1 cellular context compared by ENCODE assay signal in the genomic region with DNA sequence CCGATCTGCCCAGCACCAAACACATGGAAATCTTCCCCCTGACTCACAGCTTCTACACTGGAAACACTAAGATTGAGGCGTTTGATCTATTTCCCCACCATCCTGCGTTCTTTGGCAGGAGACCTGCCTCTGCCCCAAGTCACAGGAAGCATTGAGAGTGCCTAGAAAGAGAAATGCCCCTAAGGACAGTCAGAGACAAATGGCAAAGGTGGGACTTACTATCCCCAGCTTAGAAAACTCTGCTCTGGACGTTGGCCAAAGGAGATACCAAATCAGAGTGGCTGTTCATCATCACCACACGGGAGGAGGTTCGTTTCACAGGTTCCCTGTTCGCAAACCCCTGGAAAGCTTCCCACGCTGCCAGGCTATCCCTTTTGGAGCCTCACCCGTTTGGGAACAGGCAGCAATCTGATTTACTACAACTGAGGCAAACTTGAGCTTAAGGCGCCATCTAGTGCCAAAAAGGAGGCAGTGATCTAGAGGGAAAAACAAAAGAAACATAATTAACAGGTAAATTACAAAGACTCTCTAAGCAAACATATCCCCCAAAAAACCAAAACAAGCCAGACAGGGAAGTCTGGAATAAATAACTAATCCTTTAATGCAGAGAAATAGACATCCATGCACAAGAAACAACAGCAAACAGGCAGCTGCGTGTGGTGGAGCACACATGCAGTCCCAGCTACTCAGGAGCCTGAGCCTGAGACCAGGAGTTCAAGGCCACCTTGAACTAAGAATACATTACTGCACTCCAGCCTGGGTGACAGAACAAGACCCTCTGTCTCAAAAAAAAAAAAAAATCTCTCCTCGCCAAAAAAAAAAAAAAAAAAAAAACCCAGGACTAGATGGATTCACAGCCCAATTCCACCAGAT.
TF ChIP-seq lines count a peak whose summit lies in the region.

No MANE protein-coding gene starts in this region.

TF ChIP-seq in GM23338, 12 proteins besides CTCF, POLR2A, EP300 and RAD21 (continued from another document):
- no peak for TF ChIP-seq STAT1 (IDR thresholded peaks at IDR 0.05; ENCODE audit: unreplicated experiment)
- TF ChIP-seq, protein P1, sequence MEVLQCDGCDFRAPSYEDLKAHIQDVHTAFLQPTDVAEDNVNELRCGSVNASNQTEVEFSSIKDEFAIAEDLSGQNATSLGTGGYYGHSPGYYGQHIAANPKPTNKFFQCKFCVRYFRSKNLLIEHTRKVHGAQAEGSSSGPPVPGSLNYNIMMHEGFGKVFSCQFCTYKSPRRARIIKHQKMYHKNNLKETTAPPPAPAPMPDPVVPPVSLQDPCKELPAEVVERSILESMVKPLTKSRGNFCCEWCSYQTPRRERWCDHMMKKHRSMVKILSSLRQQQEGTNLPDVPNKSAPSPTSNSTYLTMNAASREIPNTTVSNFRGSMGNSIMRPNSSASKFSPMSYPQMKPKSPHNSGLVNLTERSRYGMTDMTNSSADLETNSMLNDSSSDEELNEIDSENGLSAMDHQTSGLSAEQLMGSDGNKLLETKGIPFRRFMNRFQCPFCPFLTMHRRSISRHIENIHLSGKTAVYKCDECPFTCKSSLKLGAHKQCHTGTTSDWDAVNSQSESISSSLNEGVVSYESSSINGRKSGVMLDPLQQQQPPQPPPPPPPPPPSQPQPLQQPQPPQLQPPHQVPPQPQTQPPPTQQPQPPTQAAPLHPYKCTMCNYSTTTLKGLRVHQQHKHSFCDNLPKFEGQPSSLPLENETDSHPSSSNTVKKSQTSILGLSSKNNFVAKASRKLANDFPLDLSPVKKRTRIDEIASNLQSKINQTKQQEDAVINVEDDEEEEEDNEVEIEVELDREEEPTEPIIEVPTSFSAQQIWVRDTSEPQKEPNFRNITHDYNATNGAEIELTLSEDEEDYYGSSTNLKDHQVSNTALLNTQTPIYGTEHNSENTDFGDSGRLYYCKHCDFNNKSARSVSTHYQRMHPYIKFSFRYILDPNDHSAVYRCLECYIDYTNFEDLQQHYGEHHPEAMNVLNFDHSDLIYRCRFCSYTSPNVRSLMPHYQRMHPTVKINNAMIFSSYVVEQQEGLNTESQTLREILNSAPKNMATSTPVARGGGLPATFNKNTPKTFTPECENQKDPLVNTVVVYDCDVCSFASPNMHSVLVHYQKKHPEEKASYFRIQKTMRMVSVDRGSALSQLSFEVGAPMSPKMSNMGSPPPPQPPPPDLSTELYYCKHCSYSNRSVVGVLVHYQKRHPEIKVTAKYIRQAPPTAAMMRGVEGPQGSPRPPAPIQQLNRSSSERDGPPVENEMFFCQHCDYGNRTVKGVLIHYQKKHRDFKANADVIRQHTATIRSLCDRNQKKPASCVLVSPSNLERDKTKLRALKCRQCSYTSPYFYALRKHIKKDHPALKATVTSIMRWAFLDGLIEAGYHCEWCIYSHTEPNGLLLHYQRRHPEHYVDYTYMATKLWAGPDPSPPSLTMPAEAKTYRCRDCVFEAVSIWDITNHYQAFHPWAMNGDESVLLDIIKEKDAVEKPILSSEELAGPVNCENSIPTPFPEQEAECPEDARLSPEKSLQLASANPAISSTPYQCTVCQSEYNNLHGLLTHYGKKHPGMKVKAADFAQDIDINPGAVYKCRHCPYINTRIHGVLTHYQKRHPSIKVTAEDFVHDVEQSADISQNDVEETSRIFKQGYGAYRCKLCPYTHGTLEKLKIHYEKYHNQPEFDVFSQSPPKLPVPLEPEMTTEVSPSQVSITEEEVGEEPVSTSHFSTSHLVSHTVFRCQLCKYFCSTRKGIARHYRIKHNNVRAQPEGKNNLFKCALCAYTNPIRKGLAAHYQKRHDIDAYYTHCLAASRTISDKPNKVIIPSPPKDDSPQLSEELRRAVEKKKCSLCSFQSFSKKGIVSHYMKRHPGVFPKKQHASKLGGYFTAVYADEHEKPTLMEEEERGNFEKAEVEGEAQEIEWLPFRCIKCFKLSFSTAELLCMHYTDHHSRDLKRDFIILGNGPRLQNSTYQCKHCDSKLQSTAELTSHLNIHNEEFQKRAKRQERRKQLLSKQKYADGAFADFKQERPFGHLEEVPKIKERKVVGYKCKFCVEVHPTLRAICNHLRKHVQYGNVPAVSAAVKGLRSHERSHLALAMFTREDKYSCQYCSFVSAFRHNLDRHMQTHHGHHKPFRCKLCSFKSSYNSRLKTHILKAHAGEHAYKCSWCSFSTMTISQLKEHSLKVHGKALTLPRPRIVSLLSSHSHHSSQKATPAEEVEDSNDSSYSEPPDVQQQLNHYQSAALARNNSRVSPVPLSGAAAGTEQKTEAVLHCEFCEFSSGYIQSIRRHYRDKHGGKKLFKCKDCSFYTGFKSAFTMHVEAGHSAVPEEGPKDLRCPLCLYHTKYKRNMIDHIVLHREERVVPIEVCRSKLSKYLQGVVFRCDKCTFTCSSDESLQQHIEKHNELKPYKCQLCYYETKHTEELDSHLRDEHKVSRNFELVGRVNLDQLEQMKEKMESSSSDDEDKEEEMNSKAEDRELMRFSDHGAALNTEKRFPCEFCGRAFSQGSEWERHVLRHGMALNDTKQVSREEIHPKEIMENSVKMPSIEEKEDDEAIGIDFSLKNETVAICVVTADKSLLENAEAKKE (CRISPR knock-in tag; IDR thresholded peaks at IDR 0.05) = no peak
TF ChIP-seq in GM23338: peak in this region for 0.
